24 cellular contexts compared by ENCODE assay signal in genomic region chr17:45780921-45781320, GRCh38. TPM values are rescaled to one million over a fixed set of nuclear protein-coding genes. Genes with fewer than 3 reads are reported as not detected.
A peak's percentile ranks its signal among the peaks of the same experiment; 100 is the strongest.
DNase-seq lines count a peak whose midpoint lies in the region; ATAC-seq, FAIRE-seq and TF ChIP-seq lines count a peak whose summit lies in the region.
"Had no signal": no experiment of that assay in that cellular context is flagged by ENCODE, and none has a peak within 500 bp of the region (broad histone marks: within the 10 kb centered on the region; RNA-seq: fewer than 3 reads in every experiment).

No MANE protein-coding gene starts in this region.

- H3K36me3 ChIP-seq in vagina, result no peaks in the 10 kb centered on the region
- H3K36me3 ChIP-seq: BE2C; BLaER1 treated with 17β-estradiol and CSF1 and Interleukin-3, amounts not matched to agents 10 nM and 100 nM had no signal

- H3K4me3 ChIP-seq in fibroblast of mammary gland (ENCODE audit: control insufficient read depth, low read depth, low read length), result no peak overlapping the region
- no peak overlapping the region for H3K4me3 ChIP-seq in vagina
- H3K4me3 ChIP-seq: BLaER1 treated with 17β-estradiol and CSF1 and Interleukin-3, amounts not matched to agents 10 nM and 100 nM; GM12878; GM23338 had no signal

- H3K27ac ChIP-seq in vagina, result peak overlapping the region; percentile 72
- H3K27ac ChIP-seq: BLaER1 treated with 17β-estradiol and CSF1 and Interleukin-3, amounts not matched to agents 10 nM and 100 nM had no signal

- intact Hi-C loops in sciatic nerve (cut with DNase I), result loop anchor here (2.0 kb wide), 1 partner anchor 20 kb away; no protein-coding TSS in a partner anchor
- intact Hi-C loops in vagina (cut with DNase I), result no loop called here

- H3K4me1 ChIP-seq in vagina, result peaks cover 40% of the 10 kb centered on the region
- H3K4me1 ChIP-seq: BE2C had no signal

- DNase-seq in HTR-8/SVneo (ENCODE audit: insufficient read length, low spot score) (no peak), fibroblast of mammary gland (ENCODE audit: low read depth) (peak; percentile 13), sciatic nerve (ENCODE audit: low spot score) (no peak), vagina (ENCODE audit: extremely low spot score in 2 of 2) (no peak)
- DNase-seq in activated effector memory CD4-positive, alpha-beta T cell treated with Interleukin-2 at 50 U/mL for 16 hours, result no peak
- DNase-seq: AML-193; BE2C; CD4-positive, alpha-beta T cell; CD8-positive, alpha-beta memory T cell; DMS 273 treated with DMSO at 0.1 percent for 48 hours; DMS79; EL; GDM1; H9 had no signal

- TF ChIP-seq POLR2A in vagina (IDR thresholded peaks at IDR 0.05), result no peak

- H3K9me3 ChIP-seq in vagina, result no peaks in the 10 kb centered on the region
- H3K9me3 ChIP-seq: BE2C; BLaER1 treated with 17β-estradiol and CSF1 and Interleukin-3, amounts not matched to agents 10 nM and 100 nM had no signal

- TF ChIP-seq CTCF in fibroblast of mammary gland (conservative IDR thresholded peaks at IDR 0.05; ENCODE audit: control insufficient read depth, insufficient read depth, low read depth, low read length) (no peak), vagina (IDR thresholded peaks at IDR 0.05) (no peak)

- FAIRE-seq in HTR-8/SVneo (lab: Jason Lieb, UNC), result peak; percentile 79
- FAIRE-seq: D721Med, GM12878, GM19239 had no signal

- no peaks in the 10 kb centered on the region for H3K27me3 ChIP-seq in vagina

- ATAC-seq in sciatic nerve (peak; percentile 6), GM18858 (IDR thresholded peaks at IDR 0.05; ENCODE audit: unreplicated experiment) (no peak), GM18868 (IDR thresholded peaks at IDR 0.05; ENCODE audit: unreplicated experiment) (no peak), HG02588 (IDR thresholded peaks at IDR 0.05; ENCODE audit: unreplicated experiment) (no peak)
- ATAC-seq: GM12878, GM23338, HCT116 had no signal

RNA-seq across cellular contexts. Expression of gene CRHR1, which starts 3.2 kb away (rescaled TPM):
- total RNA-seq in sciatic nerve, result 0.36 TPM
- total RNA-seq in vagina, result 4.2 TPM
- total RNA-seq: A673; CD4-positive, alpha-beta T cell; CD8-positive, alpha-beta memory T cell had no signal
